In genomic region chr12:18752280-18752920, GRCh38 we compare ENCODE assay signal across 11 cellular contexts. TPM values are rescaled to one million over a fixed set of nuclear protein-coding genes. Genes with fewer than 3 reads are reported as not detected.
A peak's percentile ranks its signal among the peaks of the same experiment; 100 is the strongest.
DNase-seq lines count a peak whose midpoint lies in the region; ATAC-seq, FAIRE-seq and TF ChIP-seq lines count a peak whose summit lies in the region.
"Had no signal": no experiment of that assay in that cellular context is flagged by ENCODE, and none has a peak within 500 bp of the region (broad histone marks: within the 10 kb centered on the region; RNA-seq: fewer than 3 reads in every experiment).

No MANE protein-coding gene starts in this region.

- no peaks in the 10 kb centered on the region for H3K36me3 ChIP-seq in ES-I3 (ENCODE audit: insufficient read depth, low read length)
- no peaks in the 10 kb centered on the region for H3K36me3 ChIP-seq in osteoblast (ENCODE audit: insufficient read depth, low read length)
- no peaks in the 10 kb centered on the region for H3K36me3 ChIP-seq in small intestine (ENCODE audit: control insufficient read depth in 2 of 2, insufficient read depth in 2 of 2, low read length in 2 of 2)
- H3K36me3 ChIP-seq: esophagus squamous epithelium had no signal

- peak overlapping the region; percentile 6; the same call in 1 of the 2 replicates for H3K9ac ChIP-seq in ES-I3 (ENCODE audit: low read depth, low read length)

- H3K9me3 ChIP-seq in ES-I3 (ENCODE audit: control insufficient read depth, insufficient read depth, low read length) (no peaks in the 10 kb centered on the region), osteoblast (ENCODE audit: low read depth, low read length) (no peaks in the 10 kb centered on the region), small intestine (ENCODE audit: control insufficient read depth, low read depth) (no peaks in the 10 kb centered on the region)
- H3K9me3 ChIP-seq: esophagus squamous epithelium had no signal

- H3K4me2 ChIP-seq in osteoblast (ENCODE audit: insufficient read depth, low read length), result peak overlapping the region; percentile 42

- no peak for ATAC-seq in HG02571 (IDR thresholded peaks at IDR 0.05; ENCODE audit: unreplicated experiment)
- no peak for ATAC-seq in HG03196 (IDR thresholded peaks at IDR 0.05; ENCODE audit: unreplicated experiment)
- ATAC-seq: activated T-helper 17 cell treated with anti-CD3 and anti-CD28 coated beads, Interleukin-2, amount 50 U/mL, for 72 hours had no signal

- FAIRE-seq in RCC 7860 (lab: Jason Lieb, UNC) (no peak), small intestine (lab: Jason Lieb, UNC) (no peak)

- DNase-seq in RCC 7860 (ENCODE audit: low spot score), result peak; percentile 68
- peak; percentile 90 for DNase-seq in fibroblast of pulmonary artery (ENCODE audit: low read depth)
- peak; percentile 39 for DNase-seq in osteoblast (ENCODE audit: insufficient read length, low spot score, missing footprints)
- no peak for DNase-seq in small intestine
- no peak for DNase-seq in NCI-H2227 treated with DMSO at 0.1 percent for 48 hours (lab: John Stamatoyannopoulos, UW)
- DNase-seq: esophagus squamous epithelium had no signal

- H3K4me1 ChIP-seq in ES-I3 (ENCODE audit: insufficient read depth, low read length) (peaks cover 54% of the 10 kb centered on the region), osteoblast (ENCODE audit: insufficient read depth, low read length) (peaks cover 35% of the 10 kb centered on the region), small intestine (ENCODE audit: control insufficient read depth in 2 of 2, insufficient read depth in 1 of 2, low read depth in 1 of 2, low read length in 1 of 2) (no peaks in the 10 kb centered on the region)

- no peak overlapping the region for H2AFZ ChIP-seq in osteoblast (ENCODE audit: low read length)

- 49 to 75% (median 64%) methylated on average over 6 of the region's 6 CpGs for WGBS in small intestine, 3 donors

- no peaks in the 10 kb centered on the region for H4K20me1 ChIP-seq in osteoblast (ENCODE audit: insufficient read depth, low read length)

- TF ChIP-seq CTCF in fibroblast of pulmonary artery (IDR thresholded peaks at IDR 0.05; ENCODE audit: low read length, missing control alignments), result no peak
- TF ChIP-seq CTCF in osteoblast (IDR thresholded peaks at IDR 0.05; ENCODE audit: extremely low read depth, low read depth, low read length), result no peak

- H3K27ac ChIP-seq in osteoblast (ENCODE audit: low read depth, low read length), result peak overlapping the region; percentile 54
- no peak overlapping the region for H3K27ac ChIP-seq in small intestine (ENCODE audit: low read depth in 1 of 2, low read length in 1 of 2)

- H3K4me3 ChIP-seq in fibroblast of pulmonary artery (replicated peaks; ENCODE audit: low read depth, low read length) (no peak overlapping the region), osteoblast (ENCODE audit: insufficient read depth, low read length) (peak overlapping the region; percentile 5), small intestine (ENCODE audit: low read depth in 1 of 2, low read length in 2 of 2) (no peak overlapping the region)
- H3K4me3 ChIP-seq: esophagus squamous epithelium had no signal

- H3K27me3 ChIP-seq in osteoblast (ENCODE audit: insufficient read depth, low read length) (no peaks in the 10 kb centered on the region), small intestine (ENCODE audit: control insufficient read depth in 2 of 2, insufficient read depth in 2 of 2, low read length in 2 of 2) (no peaks in the 10 kb centered on the region)
- H3K27me3 ChIP-seq: esophagus squamous epithelium had no signal

- no peaks in the 10 kb centered on the region for H3K79me2 ChIP-seq in osteoblast (ENCODE audit: insufficient read depth, low read length)

RNA-seq across cellular contexts. Expression of gene CAPZA3, which starts 14.5 kb away (rescaled TPM):
- not detected in 2 replicates for total RNA-seq in osteoblast
- polyA plus RNA-seq in small intestine, result not detected
- total RNA-seq: activated T-helper 17 cell treated with anti-CD3 and anti-CD28 coated beads, Interleukin-2, amount 50 U/mL, for 72 hours; esophagus squamous epithelium; T-helper 1 cell treated with Interleukin-12 subunit alpha and Interleukin-12 subunit beta and Interleukin-4 antibody, amounts not matched to agents 30 ng/mL and 1 ng/mL, for 36 hours had no signal

RNA-seq across cellular contexts. Expression of gene PLCZ1, which starts 14.6 kb away (rescaled TPM):
- not detected in 2 replicates for total RNA-seq in osteoblast
- not detected for polyA plus RNA-seq in small intestine
- total RNA-seq: activated T-helper 17 cell treated with anti-CD3 and anti-CD28 coated beads, Interleukin-2, amount 50 U/mL, for 72 hours; esophagus squamous epithelium; T-helper 1 cell treated with Interleukin-12 subunit alpha and Interleukin-12 subunit beta and Interleukin-4 antibody, amounts not matched to agents 30 ng/mL and 1 ng/mL, for 36 hours had no signal

Comparison
In these comparisons a context has a peak if more than half of its experiments do, and no peak if none do; other contexts are left out.
1. DNase-seq: peak in RCC 7860 (single experiment), fibroblast of pulmonary artery (single experiment) and osteoblast (single experiment); none in small intestine (single experiment) and NCI-H2227 treated with DMSO at 0.1 percent for 48 hours (single experiment).